ENCODE assay signal across 15 cellular contexts in genomic region chr5:53127107-53127506, GRCh38. TPM values are rescaled to one million over a fixed set of nuclear protein-coding genes. Genes with fewer than 3 reads are reported as not detected.
A peak's percentile ranks its signal among the peaks of the same experiment; 100 is the strongest.
DNase-seq lines count a peak whose midpoint lies in the region; ATAC-seq and TF ChIP-seq lines count a peak whose summit lies in the region.
"Had no signal": no experiment of that assay in that cellular context is flagged by ENCODE, and none has a peak within 500 bp of the region (broad histone marks: within the 10 kb centered on the region; RNA-seq: fewer than 3 reads in every experiment).

No MANE protein-coding gene starts in this region.

- DNase-seq in HFFc6 (no peak), immature natural killer cell (no peak), NCI-H1048 (lab: John Stamatoyannopoulos, UW) (no peak)
- DNase-seq: Caco-2; CD4-positive, CD25-positive, alpha-beta regulatory T cell; CD8-positive, alpha-beta T cell; DMS153; DND-41; GDM1; GOT3 had no signal

- H3K4me1 Mint-ChIP-seq in HFFc6 (ENCODE audit: low read depth) (peaks cover 47% of the 10 kb centered on the region), nephron (peaks cover 10% of the 10 kb centered on the region), immature natural killer cell (no peaks in the 10 kb centered on the region)
- H3K4me1 Mint-ChIP-seq: B cell; CD4-positive, CD25-positive, alpha-beta regulatory T cell had no signal

- H3K9me3 Mint-ChIP-seq in HFFc6 (no peaks in the 10 kb centered on the region), nephron (no peaks in the 10 kb centered on the region), immature natural killer cell (no peaks in the 10 kb centered on the region)

- peak; percentile 67 for ATAC-seq in SK-N-SH treated with all-trans-retinoic acid at 6 μM for 48 hours
- no peak for ATAC-seq in HG02678 (IDR thresholded peaks at IDR 0.05; ENCODE audit: unreplicated experiment)
- ATAC-seq: CD8-positive, alpha-beta T cell; GM12878 had no signal

- no peaks in the 10 kb centered on the region for H3K36me3 Mint-ChIP-seq in HFFc6 (ENCODE audit: low read depth)
- no peaks in the 10 kb centered on the region for H3K36me3 Mint-ChIP-seq in nephron (ENCODE audit: low read depth)
- no peaks in the 10 kb centered on the region for H3K36me3 Mint-ChIP-seq in immature natural killer cell
- H3K36me3 Mint-ChIP-seq: CD4-positive, CD25-positive, alpha-beta regulatory T cell; CD8-positive, alpha-beta T cell had no signal

- H3K4me3 Mint-ChIP-seq in HFFc6 (no peak overlapping the region; the same call in 1 of the 2 replicates), nephron (no peak overlapping the region), immature natural killer cell (no peak overlapping the region)
- H3K4me3 Mint-ChIP-seq: B cell; CD4-positive, CD25-positive, alpha-beta regulatory T cell; CD8-positive, alpha-beta T cell had no signal

- H3K27me3 Mint-ChIP-seq in HFFc6 (ENCODE audit: insufficient read depth) = no peaks in the 10 kb centered on the region; the same call in 1 of the 2 replicates
- H3K27me3 Mint-ChIP-seq in nephron (ENCODE audit: low read depth) = no peaks in the 10 kb centered on the region
- peaks cover 0 to 5% (median 3%) of the 10 kb centered on the region in 3 donors for H3K27me3 Mint-ChIP-seq in immature natural killer cell (ENCODE audit: low read depth in 3 of 3)

- TF ChIP-seq CTCF in HFFc6 (IDR thresholded peaks at IDR 0.05) (no peak), nephron (IDR thresholded peaks at IDR 0.05; ENCODE audit: unreplicated experiment in 3 of 3) (no peak)

- H3K27ac Mint-ChIP-seq in HFFc6 = peak overlapping the region; percentile 20; the same call in 1 of the 2 replicates
- peak overlapping the region in 2 of 3 experiments; percentile 8 to 52 for H3K27ac Mint-ChIP-seq in nephron
- H3K27ac Mint-ChIP-seq in immature natural killer cell = no peak overlapping the region
- H3K27ac Mint-ChIP-seq: B cell; CD4-positive, CD25-positive, alpha-beta regulatory T cell; CD8-positive, alpha-beta T cell had no signal

TF ChIP-seq in SK-N-SH treated with all-trans-retinoic acid at 6 μM for 48 hours, 23 proteins besides CTCF, POLR2A, EP300 and RAD21:
- peak; percentile 26; the same call in 1 of the 2 replicates for TF ChIP-seq TOX (CRISPR knock-in tag; IDR thresholded peaks at IDR 0.05; ENCODE audit: borderline replicate concordance)
- TF ChIP-seq ISL1 (CRISPR knock-in tag; IDR thresholded peaks at IDR 0.05) = 0 out of 2 replicates have a peak, but pooled peaks have one; percentile 31
- TF ChIP-seq PPARA (CRISPR knock-in tag; IDR thresholded peaks at IDR 0.05; ENCODE audit: borderline replicate concordance) = no peak
- no peak for TF ChIP-seq ARNTL (CRISPR knock-in tag; IDR thresholded peaks at IDR 0.05; ENCODE audit: borderline replicate concordance, low read depth)
- TF ChIP-seq ZNF8 (CRISPR knock-in tag; IDR thresholded peaks at IDR 0.05) = no peak
- TF ChIP-seq, protein P1, sequence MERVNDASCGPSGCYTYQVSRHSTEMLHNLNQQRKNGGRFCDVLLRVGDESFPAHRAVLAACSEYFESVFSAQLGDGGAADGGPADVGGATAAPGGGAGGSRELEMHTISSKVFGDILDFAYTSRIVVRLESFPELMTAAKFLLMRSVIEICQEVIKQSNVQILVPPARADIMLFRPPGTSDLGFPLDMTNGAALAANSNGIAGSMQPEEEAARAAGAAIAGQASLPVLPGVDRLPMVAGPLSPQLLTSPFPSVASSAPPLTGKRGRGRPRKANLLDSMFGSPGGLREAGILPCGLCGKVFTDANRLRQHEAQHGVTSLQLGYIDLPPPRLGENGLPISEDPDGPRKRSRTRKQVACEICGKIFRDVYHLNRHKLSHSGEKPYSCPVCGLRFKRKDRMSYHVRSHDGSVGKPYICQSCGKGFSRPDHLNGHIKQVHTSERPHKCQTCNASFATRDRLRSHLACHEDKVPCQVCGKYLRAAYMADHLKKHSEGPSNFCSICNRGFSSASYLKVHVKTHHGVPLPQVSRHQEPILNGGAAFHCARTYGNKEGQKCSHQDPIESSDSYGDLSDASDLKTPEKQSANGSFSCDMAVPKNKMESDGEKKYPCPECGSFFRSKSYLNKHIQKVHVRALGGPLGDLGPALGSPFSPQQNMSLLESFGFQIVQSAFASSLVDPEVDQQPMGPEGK (CRISPR knock-in tag; IDR thresholded peaks at IDR 0.05; ENCODE audit: borderline replicate concordance) = no peak
- TF ChIP-seq OSR1 (CRISPR knock-in tag; IDR thresholded peaks at IDR 0.05) = no peak
- TF ChIP-seq SNAI2 (CRISPR knock-in tag; IDR thresholded peaks at IDR 0.05) = no peak
- TF ChIP-seq, protein P2, sequence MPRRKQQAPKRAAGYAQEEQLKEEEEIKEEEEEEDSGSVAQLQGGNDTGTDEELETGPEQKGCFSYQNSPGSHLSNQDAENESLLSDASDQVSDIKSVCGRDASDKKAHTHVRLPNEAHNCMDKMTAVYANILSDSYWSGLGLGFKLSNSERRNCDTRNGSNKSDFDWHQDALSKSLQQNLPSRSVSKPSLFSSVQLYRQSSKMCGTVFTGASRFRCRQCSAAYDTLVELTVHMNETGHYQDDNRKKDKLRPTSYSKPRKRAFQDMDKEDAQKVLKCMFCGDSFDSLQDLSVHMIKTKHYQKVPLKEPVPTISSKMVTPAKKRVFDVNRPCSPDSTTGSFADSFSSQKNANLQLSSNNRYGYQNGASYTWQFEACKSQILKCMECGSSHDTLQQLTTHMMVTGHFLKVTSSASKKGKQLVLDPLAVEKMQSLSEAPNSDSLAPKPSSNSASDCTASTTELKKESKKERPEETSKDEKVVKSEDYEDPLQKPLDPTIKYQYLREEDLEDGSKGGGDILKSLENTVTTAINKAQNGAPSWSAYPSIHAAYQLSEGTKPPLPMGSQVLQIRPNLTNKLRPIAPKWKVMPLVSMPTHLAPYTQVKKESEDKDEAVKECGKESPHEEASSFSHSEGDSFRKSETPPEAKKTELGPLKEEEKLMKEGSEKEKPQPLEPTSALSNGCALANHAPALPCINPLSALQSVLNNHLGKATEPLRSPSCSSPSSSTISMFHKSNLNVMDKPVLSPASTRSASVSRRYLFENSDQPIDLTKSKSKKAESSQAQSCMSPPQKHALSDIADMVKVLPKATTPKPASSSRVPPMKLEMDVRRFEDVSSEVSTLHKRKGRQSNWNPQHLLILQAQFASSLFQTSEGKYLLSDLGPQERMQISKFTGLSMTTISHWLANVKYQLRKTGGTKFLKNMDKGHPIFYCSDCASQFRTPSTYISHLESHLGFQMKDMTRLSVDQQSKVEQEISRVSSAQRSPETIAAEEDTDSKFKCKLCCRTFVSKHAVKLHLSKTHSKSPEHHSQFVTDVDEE (CRISPR knock-in tag; IDR thresholded peaks at IDR 0.05) = no peak
TF ChIP-seq in SK-N-SH treated with all-trans-retinoic acid at 6 μM for 48 hours: peak in this region for 2.

RNA-seq across cellular contexts. Expression of gene MOCS2, which starts 17.6 kb away (rescaled TPM):
- total RNA-seq in HFFc6 (2021; fragmentation: NEBNext Ultra II Directional; extraction: Animal tissue kit (Norgen Biotek cat#: 25700)) = 10 to 100 TPM; 51.2 to 58.7 (median 54.9) TPM
- 10 to 100 TPM; 33.3 to 59.9 (median 40.7) TPM for polyA plus RNA-seq in immature natural killer cell

Comparison
In these comparisons a context has a peak if more than half of its experiments do, and no peak if none do; other contexts are left out.
1. H3K27ac Mint-ChIP-seq: peak in HFFc6 (single experiment) and nephron (2 of 3); none in immature natural killer cell (0 of 6).